Comparison of ENCODE assay signal across 9 cellular contexts in genomic region chr2:104852161-104852689, GRCh38. TPM values are rescaled to one million over a fixed set of nuclear protein-coding genes. Genes with fewer than 3 reads are reported as not detected.
DNase-seq lines count a peak whose midpoint lies in the region; ATAC-seq and FAIRE-seq lines count a peak whose summit lies in the region.
"Had no signal": no experiment of that assay in that cellular context is flagged by ENCODE, and none has a peak within 500 bp of the region (broad histone marks: within the 10 kb centered on the region; RNA-seq: fewer than 3 reads in every experiment).

No MANE protein-coding gene starts in this region.

- FAIRE-seq in RCC 7860 (lab: Jason Lieb, UNC), result no peak

- ATAC-seq in T-helper 17 cell (no peak), HG02678 (IDR thresholded peaks at IDR 0.05; ENCODE audit: unreplicated experiment) (no peak), GM19395 (IDR thresholded peaks at IDR 0.05; ENCODE audit: unreplicated experiment) (no peak)
- ATAC-seq in stimulated activated naive CD8-positive, alpha-beta T cell treated with anti-CD3 and anti-CD28 coated beads, Interleukin-15, amount 100 ng/mL, for 72 hours, result peak; percentile 19

- H3K27me3 ChIP-seq in iPS-18a (ENCODE audit: control insufficient read depth, insufficient read depth, low read length), result peaks cover 84% of the 10 kb centered on the region

- H3K4me3 ChIP-seq in iPS-18a (ENCODE audit: low read length), result peak overlapping the region; percentile 78

- peaks cover 45% of the 10 kb centered on the region for H3K4me1 ChIP-seq in iPS-18a (ENCODE audit: control insufficient read depth, low read depth, low read length)

- no peak overlapping the region for H3K27ac ChIP-seq in iPS-18a (ENCODE audit: low read length)
- H3K27ac ChIP-seq: VCaP had no signal

- peak overlapping the region; percentile 72 for H3K4me3 Mint-ChIP-seq in T-helper 2 cell treated with Interferon-gamma antibody and Interleukin-4, amounts not matched to agents 5 μg/mL and 100 μg/mL, for 36 hours
- H3K4me3 Mint-ChIP-seq in T-helper 17 cell, result peak overlapping the region; percentile 95
- peak overlapping the region; percentile 84 to 99 for H3K4me3 Mint-ChIP-seq in stimulated activated naive CD8-positive, alpha-beta T cell treated with anti-CD3 and anti-CD28 coated beads, Interleukin-15, amount 100 ng/mL, for 72 hours

- H3K27ac Mint-ChIP-seq in T-helper 2 cell treated with Interferon-gamma antibody and Interleukin-4, amounts not matched to agents 5 μg/mL and 100 μg/mL, for 36 hours, result peak overlapping the region; percentile 61
- no peak overlapping the region for H3K27ac Mint-ChIP-seq in T-helper 17 cell
- H3K27ac Mint-ChIP-seq in stimulated activated naive CD8-positive, alpha-beta T cell treated with anti-CD3 and anti-CD28 coated beads, Interleukin-15, amount 100 ng/mL, for 72 hours, result peak overlapping the region in 1 of 2 donors; percentile 48

- no peaks in the 10 kb centered on the region for H3K9me3 Mint-ChIP-seq in T-helper 2 cell treated with Interferon-gamma antibody and Interleukin-4, amounts not matched to agents 5 μg/mL and 100 μg/mL, for 36 hours
- H3K9me3 Mint-ChIP-seq in stimulated activated naive CD8-positive, alpha-beta T cell treated with anti-CD3 and anti-CD28 coated beads, Interleukin-15, amount 100 ng/mL, for 72 hours, result no peaks in the 10 kb centered on the region

- H3K9ac ChIP-seq in iPS-18a (ENCODE audit: low read length), result no peak overlapping the region

- no peak for DNase-seq in T-helper 2 cell treated with Interferon-gamma antibody and Interleukin-4, amounts not matched to agents 5 μg/mL and 100 μg/mL, for 36 hours (ENCODE audit: low spot score)
- no peak for DNase-seq in T-helper 2 cell
- no peak for DNase-seq in T-helper 17 cell
- DNase-seq in stimulated activated naive CD8-positive, alpha-beta T cell treated with anti-CD3 and anti-CD28 coated beads, Interleukin-15, amount 100 ng/mL, for 72 hours, result no peak
- DNase-seq in RCC 7860 (ENCODE audit: low spot score), result no peak

- H3K36me3 Mint-ChIP-seq in T-helper 2 cell treated with Interferon-gamma antibody and Interleukin-4, amounts not matched to agents 5 μg/mL and 100 μg/mL, for 36 hours (ENCODE audit: low read depth), result peaks cover 7% of the 10 kb centered on the region
- H3K36me3 Mint-ChIP-seq in T-helper 17 cell (ENCODE audit: low read depth), result peaks cover 11% of the 10 kb centered on the region

- no peaks in the 10 kb centered on the region for H3K9me3 ChIP-seq in T-helper 17 cell (ENCODE audit: control insufficient read depth, low read length, poor library complexity, severe bottlenecking)
- no peaks in the 10 kb centered on the region for H3K9me3 ChIP-seq in iPS-18a (ENCODE audit: control insufficient read depth, low read depth, low read length)

- H3K36me3 ChIP-seq in iPS-18a (ENCODE audit: control insufficient read depth, low read depth, low read length), result no peaks in the 10 kb centered on the region

- H3K4me1 Mint-ChIP-seq in T-helper 2 cell treated with Interferon-gamma antibody and Interleukin-4, amounts not matched to agents 5 μg/mL and 100 μg/mL, for 36 hours (ENCODE audit: low read depth), result peaks cover 24% of the 10 kb centered on the region
- H3K4me1 Mint-ChIP-seq in T-helper 17 cell, result peaks cover 17% of the 10 kb centered on the region
- peaks cover 58% of the 10 kb centered on the region for H3K4me1 Mint-ChIP-seq in stimulated activated naive CD8-positive, alpha-beta T cell treated with anti-CD3 and anti-CD28 coated beads, Interleukin-15, amount 100 ng/mL, for 72 hours

- peaks cover 79% of the 10 kb centered on the region for H3K27me3 Mint-ChIP-seq in T-helper 2 cell treated with Interferon-gamma antibody and Interleukin-4, amounts not matched to agents 5 μg/mL and 100 μg/mL, for 36 hours (ENCODE audit: low read depth)
- peaks cover 76% of the 10 kb centered on the region for H3K27me3 Mint-ChIP-seq in T-helper 17 cell
- H3K27me3 Mint-ChIP-seq in stimulated activated naive CD8-positive, alpha-beta T cell treated with anti-CD3 and anti-CD28 coated beads, Interleukin-15, amount 100 ng/mL, for 72 hours, result peaks cover 91% of the 10 kb centered on the region

RNA-seq across cellular contexts. Expression of gene POU3F3, which starts 1.7 kb away (rescaled TPM):
- total RNA-seq in T-helper 17 cell, result not detected
